Comparison of ENCODE assay signal across 12 cellular contexts in the genomic region with DNA sequence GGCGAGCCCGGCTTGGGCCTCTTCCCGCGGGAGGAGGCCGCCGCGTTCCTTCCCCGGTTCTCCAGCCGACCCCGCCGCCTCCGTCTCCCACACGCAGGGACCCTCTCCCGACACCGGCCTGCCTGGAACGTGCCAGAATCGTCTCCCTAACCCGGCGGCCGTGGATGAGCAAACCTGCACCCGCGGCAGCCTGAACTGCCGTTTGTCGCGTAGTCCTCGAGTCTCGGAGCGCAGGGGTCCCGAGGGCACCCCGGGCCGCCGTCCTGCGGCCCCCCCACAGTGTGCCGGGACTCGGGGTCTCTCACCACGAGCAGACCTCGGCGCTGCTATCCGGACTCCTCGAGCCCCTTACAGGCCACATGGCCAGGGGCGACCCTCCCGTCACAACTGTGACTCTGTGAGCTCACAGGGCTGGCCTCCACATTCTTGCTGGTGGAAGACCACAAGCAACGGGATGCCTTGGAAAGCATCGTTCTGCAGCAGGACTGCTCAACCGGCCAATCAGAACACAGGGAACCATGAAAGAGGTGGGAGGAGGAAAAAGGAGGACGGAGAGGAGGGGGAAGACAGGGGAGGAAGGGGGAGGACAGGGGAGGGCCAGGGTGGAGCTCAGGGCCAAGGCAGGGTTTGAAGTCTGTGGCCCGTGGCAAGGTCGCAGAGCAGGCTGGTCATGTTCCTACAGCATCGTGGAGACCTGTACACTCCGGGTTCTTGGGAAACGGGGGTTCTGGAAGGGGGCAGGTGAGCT.
DNase-seq lines count a peak whose midpoint lies in the region; ATAC-seq and TF ChIP-seq lines count a peak whose summit lies in the region.
"Had no signal": no experiment of that assay in that cellular context is flagged by ENCODE, and none has a peak within 500 bp of the region (broad histone marks: within the 10 kb centered on the region; RNA-seq: fewer than 3 reads in every experiment).

No MANE protein-coding gene starts in this region.

- H3K4me3 ChIP-seq in muscle layer of colon (ENCODE audit: low read depth in 1 of 2, low read length in 2 of 2) (peak overlapping the region; percentile 37 to 68), tibial nerve (peak overlapping the region; percentile 18 to 50 (median 28)), lower leg skin (ENCODE audit: low read depth, poor library complexity, severe bottlenecking) (no peak overlapping the region)

- WGBS in tibial nerve, 2 donors, result 43 to 59% methylated on average over 30 to 49 of the region's 51 CpGs
- 35 to 69% methylated on average over 27 to 41 of the region's 51 CpGs for WGBS in lower leg skin, 2 donors

- no peaks in the 10 kb centered on the region for H3K36me3 ChIP-seq in muscle layer of colon (ENCODE audit: insufficient read depth, low read length)
- no peaks in the 10 kb centered on the region for H3K36me3 ChIP-seq in tibial nerve

- no peak for DNase-seq in activated T-cell treated with anti-CD3 and anti-CD28 coated beads, Interleukin-2, amount 50 U/mL, for 72 hours
- no peak for DNase-seq in activated T-cell treated with anti-CD3 and anti-CD28 coated beads, Interleukin-2, amount 50 U/mL, for 1 hour
- DNase-seq in cerebellar cortex (ENCODE audit: low spot score), result peak; percentile 8
- DNase-seq in tibial nerve (ENCODE audit: low spot score in 2 of 2), result no peak
- no peak for DNase-seq in C1 segment of cervical spinal cord (lab: John Stamatoyannopoulos, UW)
- DNase-seq in NCI-H1436 (lab: John Stamatoyannopoulos, UW), result no peak
- no peak for DNase-seq in lower leg skin (ENCODE audit: low spot score in 2 of 2)
- DNase-seq: erythroblast, NCI-H446 treated with DMSO at 0.1 percent for 48 hours, SW 1271 had no signal

- no peak for TF ChIP-seq EP300 in tibial nerve (IDR thresholded peaks at IDR 0.05)

- intact Hi-C loops in lower leg skin (cut with DNase I; ENCODE audit: low total_unique reads), result no loop called here

- H3K27me3 Mint-ChIP-seq in activated T-cell treated with anti-CD3 and anti-CD28 coated beads, Interleukin-2, amount 50 U/mL, for 72 hours (ENCODE audit: low read depth), result no peaks in the 10 kb centered on the region

- TF ChIP-seq CTCF in tibial nerve (IDR thresholded peaks at IDR 0.05), result no peak
- no peak for TF ChIP-seq CTCF in lower leg skin (IDR thresholded peaks at IDR 0.05)

- H3K36me3 Mint-ChIP-seq in activated T-cell treated with anti-CD3 and anti-CD28 coated beads, Interleukin-2, amount 50 U/mL, for 72 hours (ENCODE audit: insufficient read depth in 2 of 2), result no peaks in the 10 kb centered on the region

- H3K4me3 Mint-ChIP-seq in activated T-cell treated with anti-CD3 and anti-CD28 coated beads, Interleukin-2, amount 50 U/mL, for 72 hours, result peak overlapping the region; percentile 89 to 92

- H3K27me3 ChIP-seq in muscle layer of colon (ENCODE audit: control insufficient read depth in 1 of 2, insufficient read depth in 2 of 2, low read length in 2 of 2), result peaks cover 0 to 14% of the 10 kb centered on the region in 2 donors
- peaks cover 0 to 3% of the 10 kb centered on the region in 2 donors for H3K27me3 ChIP-seq in tibial nerve

- no peaks in the 10 kb centered on the region for H3K4me1 ChIP-seq in muscle layer of colon (ENCODE audit: insufficient read depth, low read length)
- peaks cover 0 to 14% (median 0%) of the 10 kb centered on the region in 4 donors for H3K4me1 ChIP-seq in tibial nerve

- no peak for ATAC-seq in activated T-cell treated with anti-CD3 and anti-CD28 coated beads, Interleukin-2, amount 50 U/mL, for 72 hours (replicated peaks in 1 of 2)

- no peak overlapping the region for H3K27ac Mint-ChIP-seq in activated T-cell treated with anti-CD3 and anti-CD28 coated beads, Interleukin-2, amount 50 U/mL, for 72 hours
- H3K27ac Mint-ChIP-seq: activated T-helper 1 cell treated with anti-CD3 and anti-CD28 coated beads, Interleukin-12 subunit alpha, Interleukin-12 subunit beta, Interleukin-2, Interleukin-4 antibody, amounts not matched to agents 30 ng/mL and 10 ng/mL and 1 ng/mL, durations not matched to agents 14 hours and 24 hours and 36 hours had no signal

- no peak overlapping the region for H3K27ac ChIP-seq in muscle layer of colon (ENCODE audit: low read depth, low read length)
- H3K27ac ChIP-seq in tibial nerve, result no peak overlapping the region

- H3K9ac ChIP-seq in muscle layer of colon (ENCODE audit: low read length), result no peak overlapping the region

- no peaks in the 10 kb centered on the region for H3K9me3 ChIP-seq in muscle layer of colon (ENCODE audit: low read length)
- H3K9me3 ChIP-seq in tibial nerve, result peaks cover 0 to 14% (median 0%) of the 10 kb centered on the region in 4 donors

- peaks cover 17% of the 10 kb centered on the region for H3K4me1 Mint-ChIP-seq in activated T-cell treated with anti-CD3 and anti-CD28 coated beads, Interleukin-2, amount 50 U/mL, for 72 hours (ENCODE audit: low read depth)

- no peak for TF ChIP-seq POLR2A in tibial nerve (IDR thresholded peaks at IDR 0.05)
- no peak for TF ChIP-seq POLR2A in lower leg skin (IDR thresholded peaks at IDR 0.05)

- no peaks in the 10 kb centered on the region for H3K9me3 Mint-ChIP-seq in activated T-cell treated with anti-CD3 and anti-CD28 coated beads, Interleukin-2, amount 50 U/mL, for 72 hours
- H3K9me3 Mint-ChIP-seq: activated T-helper 1 cell treated with anti-CD3 and anti-CD28 coated beads, Interleukin-12 subunit alpha, Interleukin-12 subunit beta, Interleukin-2, Interleukin-4 antibody, amounts not matched to agents 30 ng/mL and 10 ng/mL and 1 ng/mL, durations not matched to agents 14 hours and 24 hours and 36 hours had no signal
